Comparison of ENCODE assay signal across 8 cellular contexts in genomic region chr11:125514336-125515101, GRCh38. TPM values are rescaled to one million over a fixed set of nuclear protein-coding genes. Genes with fewer than 3 reads are reported as not detected.
DNase-seq lines count a peak whose midpoint lies in the region; ATAC-seq, FAIRE-seq and TF ChIP-seq lines count a peak whose summit lies in the region.

No MANE protein-coding gene starts in this region.

- H3K36me3 ChIP-seq in PC-3 (ENCODE audit: low read depth, low read length) = no peaks in the 10 kb centered on the region

- H3K4me2 ChIP-seq in PC-3 (ENCODE audit: low read length) = no peak overlapping the region

- H3K27me3 Mint-ChIP-seq in activated T-helper 2 cell treated with anti-CD3 and anti-CD28 coated beads, Interferon-gamma antibody, Interleukin-2, Interleukin-4, amounts not matched to agents 10 μg/mL and 5 μg/mL and 100 μg/mL, durations not matched to agents 14 hours and 24 hours and 36 hours (ENCODE audit: low read depth) = no peaks in the 10 kb centered on the region
- peaks cover 0 to 4% (median 0%) of the 10 kb centered on the region in 3 donors for H3K27me3 Mint-ChIP-seq in naive B cell

- no peaks in the 10 kb centered on the region for H3K9me3 ChIP-seq in PC-3 (ENCODE audit: low read length)

- H3K4me1 ChIP-seq in PC-3 (ENCODE audit: insufficient read depth, low read length) = 0 out of 2 replicates have a peak, but pooled peaks cover 5% of the 10 kb centered on the region

- H2AFZ ChIP-seq in PC-3 (ENCODE audit: low read length) = no peak overlapping the region

- no peaks in the 10 kb centered on the region for H3K27me3 ChIP-seq in PC-3 (ENCODE audit: low read length)

- intact Hi-C loops in PC-3 (cut with micrococcal nuclease) = no loop called here
- intact Hi-C loops in activated T-helper 2 cell treated with anti-CD3 and anti-CD28 coated beads, Interferon-gamma antibody, Interleukin-2, Interleukin-4, amounts not matched to agents 10 μg/mL and 5 μg/mL and 100 μg/mL, durations not matched to agents 14 hours and 24 hours and 36 hours (cut with micrococcal nuclease) = no loop called here

- no peak overlapping the region for H3K9ac ChIP-seq in PC-3 (ENCODE audit: low read length)

- H3K79me2 ChIP-seq in PC-3 (ENCODE audit: low read length) = no peaks in the 10 kb centered on the region

- H3K27ac ChIP-seq in PC-3 (ENCODE audit: low read length) = peak overlapping the region; percentile 36; the same call in 1 of the 2 replicates

- no peak for FAIRE-seq in frontal cortex (lab: Jason Lieb, UNC)

- DNase-seq in PC-3 (peak; percentile 65), naive B cell (peak; percentile 68), SHP77 treated with DMSO at 0.1 percent for 48 hours (lab: John Stamatoyannopoulos, UW) (no peak), frontal cortex (ENCODE audit: low spot score in 2 of 2) (no peak), DMS 273 (lab: John Stamatoyannopoulos, UW; ENCODE audit: unreplicated experiment) (no peak)
- peak; percentile 36 for DNase-seq in activated T-helper 2 cell treated with anti-CD3 and anti-CD28 coated beads, Interferon-gamma antibody, Interleukin-2, Interleukin-4, amounts not matched to agents 10 μg/mL and 5 μg/mL and 100 μg/mL, durations not matched to agents 14 hours and 24 hours and 36 hours (ENCODE audit: low spot score)

- no peaks in the 10 kb centered on the region for H3K9me2 ChIP-seq in PC-3 (replicated peaks; ENCODE audit: low read length)

- no peaks in the 10 kb centered on the region for H4K20me1 ChIP-seq in PC-3 (ENCODE audit: low read length)

- ATAC-seq in GM18873 (IDR thresholded peaks at IDR 0.05; ENCODE audit: low FRiP score, unreplicated experiment) = peak; percentile 62
- ATAC-seq in HG03045 (IDR thresholded peaks at IDR 0.05; ENCODE audit: unreplicated experiment) = peak; percentile 73
- ATAC-seq in PC-3 = peak; percentile 43
- peak; percentile 82 for ATAC-seq in naive B cell (ENCODE audit: low read depth in 2 of 2)

- H3K4me3 ChIP-seq in PC-3 (ENCODE audit: low read length) = no peak overlapping the region

- POLR2A ChIA-PET in PC-3 (lab: Charles Lee; ENCODE audit: unreplicated experiment) = no interaction called here

- H3K4me1 Mint-ChIP-seq in activated T-helper 2 cell treated with anti-CD3 and anti-CD28 coated beads, Interferon-gamma antibody, Interleukin-2, Interleukin-4, amounts not matched to agents 10 μg/mL and 5 μg/mL and 100 μg/mL, durations not matched to agents 14 hours and 24 hours and 36 hours (ENCODE audit: low read depth) = peaks cover 36% of the 10 kb centered on the region
- H3K4me1 Mint-ChIP-seq in naive B cell = peaks cover 14 to 30% (median 25%) of the 10 kb centered on the region in 3 donors

- CTCF ChIA-PET in PC-3 (lab: Charles Lee) = no interaction called here

- H3K36me3 Mint-ChIP-seq in activated T-helper 2 cell treated with anti-CD3 and anti-CD28 coated beads, Interferon-gamma antibody, Interleukin-2, Interleukin-4, amounts not matched to agents 10 μg/mL and 5 μg/mL and 100 μg/mL, durations not matched to agents 14 hours and 24 hours and 36 hours (ENCODE audit: low read depth) = no peaks in the 10 kb centered on the region
- H3K36me3 Mint-ChIP-seq in naive B cell = no peaks in the 10 kb centered on the region

- no peaks in the 10 kb centered on the region for H3K9me3 Mint-ChIP-seq in activated T-helper 2 cell treated with anti-CD3 and anti-CD28 coated beads, Interferon-gamma antibody, Interleukin-2, Interleukin-4, amounts not matched to agents 10 μg/mL and 5 μg/mL and 100 μg/mL, durations not matched to agents 14 hours and 24 hours and 36 hours
- H3K9me3 Mint-ChIP-seq in naive B cell = peaks cover 0 to 10% (median 4%) of the 10 kb centered on the region in 7 donors

- peak overlapping the region; percentile 40 for H3K27ac Mint-ChIP-seq in activated T-helper 2 cell treated with anti-CD3 and anti-CD28 coated beads, Interferon-gamma antibody, Interleukin-2, Interleukin-4, amounts not matched to agents 10 μg/mL and 5 μg/mL and 100 μg/mL, durations not matched to agents 14 hours and 24 hours and 36 hours
- H3K27ac Mint-ChIP-seq in naive B cell = peak overlapping the region; percentile 85 to 98 (median 96)

- no peaks in the 10 kb centered on the region for H3F3A ChIP-seq in PC-3 (ENCODE audit: low read length, unreplicated experiment)

- no TSS peak for BruUV-seq in PC-3 (replicated peaks; lab: Mats Ljungman, UMichigan)

- H3K4me3 Mint-ChIP-seq in activated T-helper 2 cell treated with anti-CD3 and anti-CD28 coated beads, Interferon-gamma antibody, Interleukin-2, Interleukin-4, amounts not matched to agents 10 μg/mL and 5 μg/mL and 100 μg/mL, durations not matched to agents 14 hours and 24 hours and 36 hours (ENCODE audit: low read depth) = no peak overlapping the region
- peak overlapping the region; percentile 47 to 82 (median 63) for H3K4me3 Mint-ChIP-seq in naive B cell

- TF ChIP-seq CTCF in PC-3 (conservative IDR thresholded peaks at IDR 0.05; ENCODE audit: low read depth, low read length) = no peak

RNA-seq across cellular contexts. Expression of gene FEZ1, which starts 18.5 kb away (rescaled TPM):
- 1.3 TPM in 1 of 2 replicates, not detected in the other for total RNA-seq in PC-3 (2014; rRNA removed)
- total RNA-seq in activated T-helper 2 cell treated with anti-CD3 and anti-CD28 coated beads, Interferon-gamma antibody, Interleukin-2, Interleukin-4, amounts not matched to agents 10 μg/mL and 5 μg/mL and 100 μg/mL, durations not matched to agents 14 hours and 24 hours and 36 hours = 0.80 and 1.1 TPM in 2 replicates
- 1 to 10 TPM in 1 of 6 donors, under 1 TPM in 2, not detected in 3; 0.22 to 1.1 (median 0.86) TPM for polyA plus RNA-seq in naive B cell (ENCODE audit: low read depth in 6 of 6)
- total RNA-seq in frontal cortex = 287 TPM

RNA-seq across cellular contexts. Expression of gene EI24, which starts 54.8 kb away (rescaled TPM):
- total RNA-seq in PC-3 (2014; rRNA removed) (154 and 166 TPM in 2 replicates), frontal cortex (115 TPM)
- 44.4 and 50.9 TPM in 2 replicates for total RNA-seq in activated T-helper 2 cell treated with anti-CD3 and anti-CD28 coated beads, Interferon-gamma antibody, Interleukin-2, Interleukin-4, amounts not matched to agents 10 μg/mL and 5 μg/mL and 100 μg/mL, durations not matched to agents 14 hours and 24 hours and 36 hours
- polyA plus RNA-seq in naive B cell (ENCODE audit: low read depth in 6 of 6) = 10 to 100 TPM; 36.4 to 83.5 (median 51.2) TPM

Comparison
In these comparisons a context has a peak if more than half of its experiments do, and no peak if none do; other contexts are left out.
1. DNase-seq: peak in PC-3 (single experiment), activated T-helper 2 cell treated with anti-CD3 and anti-CD28 coated beads, Interferon-gamma antibody, Interleukin-2, Interleukin-4, amounts not matched to agents 10 μg/mL and 5 μg/mL and 100 μg/mL, durations not matched to agents 14 hours and 24 hours and 36 hours (single experiment) and naive B cell (single experiment); none in SHP77 treated with DMSO at 0.1 percent for 48 hours (single experiment), frontal cortex (0 of 2) and DMS 273 (single experiment).
2. RNA of gene FEZ1, which starts 18.5 kb away (total RNA-seq): 287 TPM in frontal cortex (single experiment); 1.3 TPM in PC-3 and 0.80 to 1.1 TPM in activated T-helper 2 cell treated with anti-CD3 and anti-CD28 coated beads, Interferon-gamma antibody, Interleukin-2, Interleukin-4, amounts not matched to agents 10 μg/mL and 5 μg/mL and 100 μg/mL, durations not matched to agents 14 hours and 24 hours and 36 hours; every median in the first group is over 100 times any median in the second.
3. Peak in every context shown above with its lines, with median percentiles within 50 percentile points of each other: ATAC-seq.